ENCODE assay signal across 26 cellular contexts in the genomic region with DNA sequence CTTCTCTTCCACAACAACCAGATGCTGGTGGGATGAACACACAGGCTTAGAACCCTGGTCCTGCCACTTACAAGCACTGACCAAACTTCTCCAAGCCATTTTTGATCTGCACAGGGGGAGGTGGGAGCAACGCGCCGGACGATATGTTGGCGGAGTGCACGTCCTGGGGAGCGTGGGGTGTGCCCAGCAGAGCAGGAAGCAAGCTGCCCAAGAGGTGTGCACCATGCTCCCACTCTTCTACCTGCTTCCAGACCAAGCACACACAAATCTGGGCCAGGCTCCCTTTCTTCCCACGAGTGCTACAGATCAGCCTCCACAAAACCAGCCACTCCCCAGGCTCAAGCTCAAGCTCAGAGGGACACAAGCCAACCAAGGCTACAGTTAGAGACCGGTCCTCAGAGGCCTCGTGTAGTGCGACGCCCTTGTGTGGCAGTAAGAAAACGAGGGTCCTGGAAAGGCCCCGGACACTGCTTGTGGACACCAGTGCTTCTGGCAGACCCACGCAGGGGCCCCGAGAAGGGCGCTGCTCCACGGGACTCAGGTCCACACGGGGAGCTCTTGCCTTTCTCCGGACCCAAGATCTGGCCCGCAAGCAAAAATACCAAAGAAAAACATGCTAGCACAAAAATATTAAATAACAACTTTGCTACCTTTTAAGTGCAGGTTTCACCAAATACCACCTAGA.
"Had no signal": no experiment of that assay in that cellular context is flagged by ENCODE, and none has a peak within 500 bp of the region (broad histone marks: within the 10 kb centered on the region; RNA-seq: fewer than 3 reads in every experiment).

No MANE protein-coding gene starts in this region.

- H3K4me2 ChIP-seq: smooth muscle cell had no signal

- H3K4me1 Mint-ChIP-seq: stimulated activated effector memory CD8-positive, alpha-beta T cell treated with anti-CD3 and anti-CD28 coated beads, Interleukin-12 subunit alpha, Interleukin-12 subunit beta, amount 100 ng/mL, for 72 hours had no signal

- FAIRE-seq: colon, keratinocyte had no signal

- H3K4me3 Mint-ChIP-seq: dendritic cell treated with granulocyte-macrophage colony-stimulating factor and Interleukin-4, amounts not matched to agents 40 ng/mL and 50 ng/mL, for 4 days; effector memory CD8-positive, alpha-beta T cell; immature natural killer cell; natural killer cell treated with Interleukin-12 subunit alpha and Interleukin-12 subunit beta and Interleukin-15 and Interleukin-18, amount 100 ng/mL, for 72 hours; stimulated activated effector memory CD8-positive, alpha-beta T cell treated with anti-CD3 and anti-CD28 coated beads, Interleukin-12 subunit alpha, Interleukin-12 subunit beta, amount 100 ng/mL, for 72 hours; type B pancreatic cell had no signal

- H3K4me3 ChIP-seq: esophagus muscularis mucosa, gastrocnemius medialis, left lung, lower lobe of right lung, ovary, smooth muscle cell, suprapubic skin, thyroid gland, uterus had no signal

- H3K27ac Mint-ChIP-seq: dendritic cell treated with granulocyte-macrophage colony-stimulating factor and Interleukin-4, amounts not matched to agents 40 ng/mL and 50 ng/mL, for 4 days; progenitor cell of endocrine pancreas; stimulated activated effector memory CD8-positive, alpha-beta T cell treated with anti-CD3 and anti-CD28 coated beads, Interleukin-12 subunit alpha, Interleukin-12 subunit beta, amount 100 ng/mL, for 72 hours; type B pancreatic cell had no signal

- H3K27ac ChIP-seq: epithelial cell of prostate, esophagus muscularis mucosa, gastrocnemius medialis, left lung, lower lobe of right lung, neutrophil, ovary, suprapubic skin, thyroid gland, uterus had no signal

- H3K27me3 ChIP-seq: esophagus muscularis mucosa, gastrocnemius medialis, left lung, neutrophil, ovary, suprapubic skin, thyroid gland, uterus had no signal

- ATAC-seq: effector memory CD8-positive, alpha-beta T cell; gastrocnemius medialis; left lung; lower lobe of right lung; natural killer cell treated with Interleukin-12 subunit alpha and Interleukin-12 subunit beta and Interleukin-15 and Interleukin-18, amount 100 ng/mL, for 72 hours; right cardiac atrium; stimulated activated effector memory CD8-positive, alpha-beta T cell treated with anti-CD3 and anti-CD28 coated beads, Interleukin-12 subunit alpha, Interleukin-12 subunit beta, amount 100 ng/mL, for 72 hours; stimulated activated naive CD8-positive, alpha-beta T cell treated with anti-CD3 and anti-CD28 coated beads, Interleukin-15, Interleukin-2, amounts not matched to agents 100 U/mL and 50 U/mL, for 24 hours had no signal

- DNase-seq: effector memory CD8-positive, alpha-beta T cell; gastrocnemius medialis; immature natural killer cell; left lung; lower lobe of right lung; mesenchymal stem cell; midbrain; ovary; right cardiac atrium; stimulated activated CD4-positive, alpha-beta T cell treated with anti-CD3 and anti-CD28 coated beads, Interleukin-2, amount 100 ng/mL, for 48 hours; stimulated activated CD8-positive, alpha-beta memory T cell treated with anti-CD3 and anti-CD28 coated beads, Interleukin-4, amount 100 ng/mL, for 48 hours; stimulated activated naive CD8-positive, alpha-beta T cell treated with anti-CD3 and anti-CD28 coated beads, Interleukin-15, Interleukin-2, amounts not matched to agents 100 U/mL and 50 U/mL, for 24 hours; thyroid gland; uterus had no signal

- H3K4me1 ChIP-seq: esophagus muscularis mucosa, gastrocnemius medialis, left lung, lower lobe of right lung, suprapubic skin, thyroid gland, uterus had no signal

- H3K9me3 ChIP-seq: esophagus muscularis mucosa, gastrocnemius medialis, left lung, lower lobe of right lung, neutrophil, ovary, suprapubic skin, thyroid gland, uterus had no signal

- H3K27me3 Mint-ChIP-seq: dendritic cell treated with granulocyte-macrophage colony-stimulating factor and Interleukin-4, amounts not matched to agents 40 ng/mL and 50 ng/mL, for 4 days; effector memory CD8-positive, alpha-beta T cell; natural killer cell treated with Interleukin-12 subunit alpha and Interleukin-12 subunit beta and Interleukin-15 and Interleukin-18, amount 100 ng/mL, for 72 hours; progenitor cell of endocrine pancreas; type B pancreatic cell had no signal

- H3K36me3 ChIP-seq: ovary, uterus had no signal

- H3K9me3 Mint-ChIP-seq: dendritic cell treated with granulocyte-macrophage colony-stimulating factor and Interleukin-4, amounts not matched to agents 40 ng/mL and 50 ng/mL, for 4 days; effector memory CD8-positive, alpha-beta T cell; immature natural killer cell; natural killer cell treated with Interleukin-12 subunit alpha and Interleukin-12 subunit beta and Interleukin-15 and Interleukin-18, amount 100 ng/mL, for 72 hours; stimulated activated effector memory CD8-positive, alpha-beta T cell treated with anti-CD3 and anti-CD28 coated beads, Interleukin-12 subunit alpha, Interleukin-12 subunit beta, amount 100 ng/mL, for 72 hours; type B pancreatic cell had no signal
